8 cellular contexts compared by ENCODE assay signal in the genomic region with DNA sequence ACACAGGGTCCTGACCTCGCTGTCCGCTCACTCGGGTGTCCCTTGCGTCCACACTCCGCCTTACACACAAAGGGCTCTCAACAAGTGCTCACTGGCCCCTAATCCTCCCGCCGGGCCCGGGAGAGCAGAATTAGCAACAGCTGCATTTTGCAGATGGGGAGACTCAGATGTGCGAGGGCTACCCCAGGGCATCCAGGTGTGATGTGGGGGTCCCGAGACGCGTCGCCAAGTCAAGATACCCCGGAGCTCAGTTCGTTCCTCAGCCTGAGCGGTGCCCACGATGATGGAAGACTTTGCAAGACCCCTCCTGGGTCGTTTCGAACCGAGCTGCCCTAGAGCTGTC. TPM values are rescaled to one million over a fixed set of nuclear protein-coding genes. Genes with fewer than 3 reads are reported as not detected.
A peak's percentile ranks its signal among the peaks of the same experiment; 100 is the strongest.
DNase-seq lines count a peak whose midpoint lies in the region; ATAC-seq, FAIRE-seq and TF ChIP-seq lines count a peak whose summit lies in the region.

No MANE protein-coding gene starts in this region.

- no peak for TF ChIP-seq CTCF in CD4-positive, alpha-beta T cell (IDR thresholded peaks at IDR 0.05)
- TF ChIP-seq CTCF in Peyer's patch (IDR thresholded peaks at IDR 0.05) (no peak), esophagus squamous epithelium (IDR thresholded peaks at IDR 0.05) (no peak), parathyroid adenoma (IDR thresholded peaks at IDR 0.05) (no peak)

- POLR2A ChIA-PET in CD4-positive, alpha-beta T cell (lab: Charles Lee), result interaction anchor here (0.5 to 3.3 kb wide), 8 partner anchors 15 to 757 kb away, joined by 3 to 29 read pairs (median 3); a partner anchor contains a TSS

- peaks cover 0 to 18% (median 5%) of the 10 kb centered on the region in 4 donors for H3K4me1 ChIP-seq in Peyer's patch
- H3K4me1 ChIP-seq in esophagus squamous epithelium, result peaks cover 6 to 38% (median 11%) of the 10 kb centered on the region in 3 donors
- H3K4me1 ChIP-seq in parathyroid adenoma, result peaks cover 2% of the 10 kb centered on the region

- H3K27me3 Mint-ChIP-seq in CD4-positive, alpha-beta T cell, result no peaks in the 10 kb centered on the region

- peak overlapping the region; percentile 97 for H3K4me2 ChIP-seq in parathyroid adenoma (ENCODE audit: low read length)

- H3K4me3 Mint-ChIP-seq in CD4-positive, alpha-beta T cell, result peak overlapping the region; percentile 83

- H3K36me3 ChIP-seq in Peyer's patch, result no peaks in the 10 kb centered on the region
- H3K36me3 ChIP-seq in esophagus squamous epithelium, result no peaks in the 10 kb centered on the region
- H3K36me3 ChIP-seq in parathyroid adenoma (ENCODE audit: control insufficient read depth, insufficient read depth, low read length), result no peaks in the 10 kb centered on the region

- no peak for FAIRE-seq in frontal cortex (lab: Jason Lieb, UNC)

- peak in 1 of 10 experiments; percentile 14 for DNase-seq in CD4-positive, alpha-beta T cell
- DNase-seq in Peyer's patch, result no peak
- no peak for DNase-seq in esophagus squamous epithelium (lab: John Stamatoyannopoulos, UW)
- no peak for DNase-seq in NCI-H2107 (lab: John Stamatoyannopoulos, UW)
- no peak for DNase-seq in NCI-H82 (lab: John Stamatoyannopoulos, UW)
- DNase-seq in NCI-H2081 treated with DMSO at 0.1 percent for 48 hours (lab: John Stamatoyannopoulos, UW), result no peak
- no peak for DNase-seq in frontal cortex (ENCODE audit: low spot score in 2 of 2)

- H3K27me3 ChIP-seq in CD4-positive, alpha-beta T cell (ENCODE audit: control insufficient read depth, insufficient read depth, low read length), result no peaks in the 10 kb centered on the region
- H3K27me3 ChIP-seq in Peyer's patch, result no peaks in the 10 kb centered on the region
- H3K27me3 ChIP-seq in esophagus squamous epithelium, result no peaks in the 10 kb centered on the region
- H3K27me3 ChIP-seq in parathyroid adenoma (ENCODE audit: control insufficient read depth, insufficient read depth, low read length), result no peaks in the 10 kb centered on the region

- H3K4me3 ChIP-seq in Peyer's patch (peak overlapping the region; percentile 50 to 74 (median 54)), esophagus squamous epithelium (peak overlapping the region; percentile 46 to 73 (median 64)), parathyroid adenoma (ENCODE audit: low read depth, low read length) (peak overlapping the region; percentile 90)

- ATAC-seq in CD4-positive, alpha-beta T cell (ENCODE audit: poor library complexity), result no peak

- H2AFZ ChIP-seq in parathyroid adenoma, result peak overlapping the region; percentile 89

- peaks cover 7% of the 10 kb centered on the region for H3K9me3 ChIP-seq in CD4-positive, alpha-beta T cell (ENCODE audit: control insufficient read depth, low read length)
- H3K9me3 ChIP-seq in Peyer's patch, result peaks cover 0 to 1% (median 0%) of the 10 kb centered on the region in 4 donors
- no peaks in the 10 kb centered on the region for H3K9me3 ChIP-seq in esophagus squamous epithelium
- H3K9me3 ChIP-seq in parathyroid adenoma (ENCODE audit: control insufficient read depth, low read length), result no peaks in the 10 kb centered on the region

- CTCF ChIA-PET in CD4-positive, alpha-beta T cell (lab: Charles Lee), result interaction anchor here (0.8 to 3.0 kb wide), 2 partner anchors 10 to 14 kb away, joined by 3 to 26 read pairs; a partner anchor contains a TSS

- no peak overlapping the region for H3K9ac ChIP-seq in parathyroid adenoma

- H3K9me3 Mint-ChIP-seq in CD4-positive, alpha-beta T cell, result peaks cover 7% of the 10 kb centered on the region

- H3K79me2 ChIP-seq in parathyroid adenoma, result no peaks in the 10 kb centered on the region

- 27 to 47% methylated on average over 3 to 7 of the region's 20 CpGs for whole genome bisulfite sequencing in esophagus squamous epithelium, 2 donors

- peaks cover 31% of the 10 kb centered on the region for H3K36me3 Mint-ChIP-seq in CD4-positive, alpha-beta T cell (ENCODE audit: low read depth)

- H3K4me1 Mint-ChIP-seq in CD4-positive, alpha-beta T cell (ENCODE audit: low read depth), result peaks cover 49% of the 10 kb centered on the region

- intact Hi-C loops in CD4-positive, alpha-beta T cell (cut with DNase I, micrococcal nuclease), result loop anchor here (5.0 to 10.0 kb wide), 8 partner anchors 228 to 1200 kb away; a partner anchor contains a TSS
- intact Hi-C loops in esophagus squamous epithelium (cut with DNase I), result loop anchor here (10.0 kb wide), 2 partner anchors 220 to 280 kb away; a partner anchor contains a TSS

- H3K27ac Mint-ChIP-seq in CD4-positive, alpha-beta T cell, result peak overlapping the region; percentile 37

- peak overlapping the region; percentile 58 for H3K27ac ChIP-seq in CD4-positive, alpha-beta T cell (ENCODE audit: low read depth, low read length)
- H3K27ac ChIP-seq in Peyer's patch (peak overlapping the region in 1 of 4 donors; percentile 58), esophagus squamous epithelium (peak overlapping the region in 3 of 4 donors; percentile 39 to 82 (median 75)), parathyroid adenoma (no peak overlapping the region)

- no peak for TF ChIP-seq POLR2A in Peyer's patch (IDR thresholded peaks at IDR 0.05)
- TF ChIP-seq POLR2A in esophagus squamous epithelium (IDR thresholded peaks at IDR 0.05), result no peak

RNA-seq across cellular contexts. Expression of a gene that starts 14.9 kb away (rescaled TPM):
- total RNA-seq in CD4-positive, alpha-beta T cell, result 10 to 100 TPM; 22.4 to 24.7 TPM
- not detected for total RNA-seq in Peyer's patch
- total RNA-seq in esophagus squamous epithelium, result under 1 TPM in 3 of 4 donors, not detected in 1; 0.09 to 0.91 (median 0.73) TPM
- 15.1 TPM for total RNA-seq in frontal cortex
